8 cellular contexts compared by ENCODE assay signal in genomic region chr17:74742153-74742515, GRCh38. TPM values are rescaled to one million over a fixed set of nuclear protein-coding genes. Genes with fewer than 3 reads are reported as not detected.
DNase-seq lines count a peak whose midpoint lies in the region; ATAC-seq and TF ChIP-seq lines count a peak whose summit lies in the region.

No MANE protein-coding gene starts in this region.

- CTCF ChIA-PET in CD4-positive, alpha-beta T cell (lab: Charles Lee): interaction anchor here (0.7 to 3.4 kb wide), 4 partner anchors 29 to 118 kb away, joined by 3 to 11 read pairs (median 4); partner anchors contain the start of gene GRIN2C
- CTCF ChIA-PET in OCI-LY7 (lab: Charles Lee; ENCODE audit: unreplicated experiment): interaction anchor here (0.7 to 1.4 kb wide), 5 partner anchors 9 to 218 kb away, joined by 3 to 7 read pairs (median 3); no protein-coding TSS in a partner anchor

- H3K27me3 Mint-ChIP-seq in CD4-positive, alpha-beta T cell: no peaks in the 10 kb centered on the region
- no peaks in the 10 kb centered on the region for H3K27me3 Mint-ChIP-seq in effector memory CD8-positive, alpha-beta T cell

- peak overlapping the region; percentile 91 for H3K27ac Mint-ChIP-seq in CD4-positive, alpha-beta T cell
- peak overlapping the region; percentile 85 to 89 for H3K27ac Mint-ChIP-seq in effector memory CD8-positive, alpha-beta T cell

- TF ChIP-seq POLR2A in thyroid gland (IDR thresholded peaks at IDR 0.05): no peak

- no TSS peak for BruUV-seq in OCI-LY7 (replicated peaks; lab: Mats Ljungman, UMichigan)

- peaks cover 86% of the 10 kb centered on the region for H3K4me1 Mint-ChIP-seq in CD4-positive, alpha-beta T cell (ENCODE audit: low read depth)
- H3K4me1 Mint-ChIP-seq in effector memory CD8-positive, alpha-beta T cell (ENCODE audit: low read depth in 2 of 2): peaks cover 77 to 79% of the 10 kb centered on the region in 2 donors

- H3K79me2 ChIP-seq in OCI-LY7 (ENCODE audit: insufficient read depth, low read depth, low read length): no peaks in the 10 kb centered on the region

- TF ChIP-seq CTCF in CD4-positive, alpha-beta T cell (IDR thresholded peaks at IDR 0.05): no peak
- TF ChIP-seq CTCF in GM20000 (IDR thresholded peaks at IDR 0.05; ENCODE audit: extremely low read depth, missing control alignments): no peak
- TF ChIP-seq CTCF in OCI-LY7 (conservative IDR thresholded peaks at IDR 0.05; ENCODE audit: low read length): no peak
- no peak for TF ChIP-seq CTCF in thyroid gland (IDR thresholded peaks at IDR 0.05)

- H3K4me2 ChIP-seq in OCI-LY7 (ENCODE audit: low read length): peak overlapping the region; percentile 54

- intact Hi-C loops in CD4-positive, alpha-beta T cell (cut with DNase I, micrococcal nuclease): no loop called here
- intact Hi-C loops in OCI-LY7 (cut with micrococcal nuclease; ENCODE audit: unreplicated experiment): no loop called here
- intact Hi-C loops in thyroid gland (cut with DNase I): loop anchor here (5.0 kb wide), 1 partner anchor 45 kb away; no protein-coding TSS in a partner anchor

- H2AFZ ChIP-seq in OCI-LY7 (ENCODE audit: low read length): peak overlapping the region; percentile 26; the same call in 1 of the 2 replicates

- POLR2A ChIA-PET in CD4-positive, alpha-beta T cell (lab: Charles Lee): interaction anchor here (0.5 to 2.8 kb wide), 12 partner anchors 9 to 131 kb away, joined by 3 to 17 read pairs (median 6); partner anchors contain the start of gene FDXR
- POLR2A ChIA-PET in OCI-LY7 (lab: Charles Lee): interaction anchor here (0.6 to 2.1 kb wide), 6 partner anchors 13 to 131 kb away, joined by 4 to 19 read pairs (median 6); partner anchors contain the start of genes FDXR and NAT9

- no peaks in the 10 kb centered on the region for H3K27me3 ChIP-seq in CD4-positive, alpha-beta T cell (ENCODE audit: control insufficient read depth, insufficient read depth, low read length)
- H3K27me3 ChIP-seq in thyroid gland: peaks cover 18% of the 10 kb centered on the region

- H3K36me3 ChIP-seq in OCI-LY7 (ENCODE audit: insufficient read depth, low read length) (no peaks in the 10 kb centered on the region), thyroid gland (no peaks in the 10 kb centered on the region)

- WGBS in thyroid gland, 2 donors: 51 to 52% methylated on average over 4 of the region's 4 CpGs

- H3K9me3 Mint-ChIP-seq in CD4-positive, alpha-beta T cell: no peaks in the 10 kb centered on the region
- H3K9me3 Mint-ChIP-seq in effector memory CD8-positive, alpha-beta T cell: no peaks in the 10 kb centered on the region

- H3K4me1 ChIP-seq in OCI-LY7 (ENCODE audit: insufficient read depth, low read length, poor library complexity, severe bottlenecking) (peaks cover 60% of the 10 kb centered on the region), thyroid gland (peaks cover 7 to 23% of the 10 kb centered on the region in 2 donors)

- no peaks in the 10 kb centered on the region for H3K36me3 Mint-ChIP-seq in CD4-positive, alpha-beta T cell (ENCODE audit: low read depth)
- peaks cover 32% of the 10 kb centered on the region for H3K36me3 Mint-ChIP-seq in effector memory CD8-positive, alpha-beta T cell (ENCODE audit: insufficient read depth)

- no peaks in the 10 kb centered on the region for H3K9me2 ChIP-seq in OCI-LY7 (ENCODE audit: insufficient read depth, low read length)

- H3K27ac ChIP-seq in CD4-positive, alpha-beta T cell (ENCODE audit: low read depth, low read length): peak overlapping the region; percentile 58
- H3K27ac ChIP-seq in OCI-LY7 (ENCODE audit: low read depth, low read length, poor library complexity, severe bottlenecking) (peak overlapping the region; percentile 81), thyroid gland (no peak overlapping the region)

- no peaks in the 10 kb centered on the region for H4K20me1 ChIP-seq in OCI-LY7 (ENCODE audit: insufficient read depth, low read length)

- no peaks in the 10 kb centered on the region for H3K9me3 ChIP-seq in CD4-positive, alpha-beta T cell (ENCODE audit: control insufficient read depth, low read length)
- H3K9me3 ChIP-seq in OCI-LY7 (ENCODE audit: low read length) (no peaks in the 10 kb centered on the region), thyroid gland (no peaks in the 10 kb centered on the region)

- peak in 7 of 10 experiments; percentile 32 to 67 (median 52) for DNase-seq in CD4-positive, alpha-beta T cell
- peak; percentile 66 for DNase-seq in GM20000 (ENCODE audit: low spot score)
- DNase-seq in OCI-LY7 (ENCODE audit: low spot score): peak; percentile 93
- DNase-seq in effector memory CD8-positive, alpha-beta T cell: peak in 2 of 3 experiments; percentile 50
- no peak for DNase-seq in effector CD4-positive, alpha-beta T cell
- DNase-seq in thyroid gland: no peak
- no peak for DNase-seq in NCI-H2227 treated with DMSO at 0.1 percent for 48 hours (lab: John Stamatoyannopoulos, UW)

- H3K4me3 ChIP-seq in OCI-LY7 (ENCODE audit: low read depth, low read length, poor library complexity, severe bottlenecking) (peak overlapping the region; percentile 12), thyroid gland (replicated peaks in 1 of 3) (no peak overlapping the region)

- peak; percentile 5 for ATAC-seq in CD4-positive, alpha-beta T cell (ENCODE audit: poor library complexity)
- ATAC-seq in effector memory CD8-positive, alpha-beta T cell (replicated peaks): peak; percentile 18
- ATAC-seq in HG03280 (IDR thresholded peaks at IDR 0.05; ENCODE audit: unreplicated experiment): no peak

- H3K4me3 Mint-ChIP-seq in CD4-positive, alpha-beta T cell: peak overlapping the region; percentile 82
- peak overlapping the region; percentile 86 to 92 for H3K4me3 Mint-ChIP-seq in effector memory CD8-positive, alpha-beta T cell

RNA-seq across cellular contexts. Expression of gene RAB37, which starts 5.1 kb away (rescaled TPM):
- total RNA-seq in CD4-positive, alpha-beta T cell: 10 to 100 TPM; 19.0 to 21.1 TPM
- 2.8 and 6.3 TPM in 2 replicates for total RNA-seq in OCI-LY7 (2014; rRNA removed; shearing (Covaris generic))
- total RNA-seq in OCI-LY7 (2022) (12.7 and 18.9 TPM in 2 replicates), thyroid gland (1 to 10 TPM in 1 of 4 donors, under 1 TPM in 3; 0.33 to 1.8 (median 0.39) TPM)

RNA-seq across cellular contexts. Expression of gene NHERF1, which starts 6.3 kb away (rescaled TPM):
- 10 to 100 TPM; 68.4 to 72.4 TPM for total RNA-seq in CD4-positive, alpha-beta T cell
- total RNA-seq in OCI-LY7 (2014; rRNA removed; shearing (Covaris generic)): 73.2 and 86.1 TPM in 2 replicates
- total RNA-seq in OCI-LY7 (2022): 116 and 122 TPM in 2 replicates
- total RNA-seq in thyroid gland: 10 to 100 TPM; 21.9 to 63.4 (median 43.8) TPM

RNA-seq across cellular contexts. Expression of gene CD300LF, which starts 29.4 kb away (rescaled TPM):
- 1 to 10 TPM in 1 of 2 experiments, under 1 TPM in 1; 0.39 to 1.0 TPM for total RNA-seq in CD4-positive, alpha-beta T cell
- total RNA-seq in OCI-LY7 (2014; rRNA removed; shearing (Covaris generic)): not detected in 2 replicates
- total RNA-seq in OCI-LY7 (2022): not detected in 2 replicates
- total RNA-seq in thyroid gland: not detected

RNA-seq across cellular contexts. Expression of gene NAT9, which starts 34.0 kb away (rescaled TPM):
- total RNA-seq in CD4-positive, alpha-beta T cell: 10 to 100 TPM; 34.6 to 38.2 TPM
- total RNA-seq in OCI-LY7 (2014; rRNA removed; shearing (Covaris generic)): 77.2 and 99.3 TPM in 2 replicates
- total RNA-seq in OCI-LY7 (2022) (87.9 and 89.0 TPM in 2 replicates), thyroid gland (10 to 100 TPM; 33.1 to 46.5 (median 41.4) TPM)

Comparison
In these comparisons a context has a peak if more than half of its experiments do, and no peak if none do; other contexts are left out.
1. DNase-seq: peak in CD4-positive, alpha-beta T cell (7 of 10), GM20000 (single experiment), OCI-LY7 (single experiment) and effector memory CD8-positive, alpha-beta T cell (2 of 3); none in effector CD4-positive, alpha-beta T cell (single experiment), thyroid gland (0 of 2) and NCI-H2227 treated with DMSO at 0.1 percent for 48 hours (single experiment).
2. H3K27ac ChIP-seq: peak in CD4-positive, alpha-beta T cell (single experiment) and OCI-LY7 (single experiment); none in thyroid gland (0 of 3).